1 cellular context compared by ENCODE assay signal in the genomic region with DNA sequence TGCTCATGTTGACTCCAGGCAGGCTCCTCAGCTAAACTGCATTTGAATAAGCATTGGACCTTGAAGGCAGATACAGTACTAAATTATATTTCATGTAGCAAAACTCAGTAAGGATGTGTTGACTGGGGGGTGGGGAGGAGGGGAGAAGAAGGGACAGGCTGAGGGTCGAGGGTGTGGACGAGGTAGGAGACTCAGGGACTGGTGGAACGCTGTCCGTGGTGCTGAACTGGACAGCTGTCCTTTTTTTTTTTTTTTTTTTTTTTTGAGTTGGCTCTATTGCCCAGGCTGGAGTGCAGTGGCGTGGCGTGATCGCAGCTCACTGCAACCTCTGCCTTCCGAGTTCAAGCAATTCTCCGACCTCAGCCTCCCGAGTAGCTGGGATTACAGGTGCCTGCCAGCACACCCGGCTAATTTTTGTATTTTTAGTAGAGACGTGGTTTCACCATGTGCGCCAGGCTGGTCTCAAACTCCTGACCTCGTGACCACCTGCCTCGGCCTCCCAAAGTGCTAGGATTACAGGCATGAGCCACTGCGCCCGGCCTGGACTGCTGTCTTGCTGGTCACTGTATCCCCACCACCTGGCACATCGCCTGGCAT.
TF ChIP-seq lines count a peak whose summit lies in the region.

No MANE protein-coding gene starts in this region.

TF ChIP-seq in WTC11, 78 proteins besides CTCF, POLR2A, EP300 and RAD21 (continued from another document):
- TF ChIP-seq, protein P1, sequence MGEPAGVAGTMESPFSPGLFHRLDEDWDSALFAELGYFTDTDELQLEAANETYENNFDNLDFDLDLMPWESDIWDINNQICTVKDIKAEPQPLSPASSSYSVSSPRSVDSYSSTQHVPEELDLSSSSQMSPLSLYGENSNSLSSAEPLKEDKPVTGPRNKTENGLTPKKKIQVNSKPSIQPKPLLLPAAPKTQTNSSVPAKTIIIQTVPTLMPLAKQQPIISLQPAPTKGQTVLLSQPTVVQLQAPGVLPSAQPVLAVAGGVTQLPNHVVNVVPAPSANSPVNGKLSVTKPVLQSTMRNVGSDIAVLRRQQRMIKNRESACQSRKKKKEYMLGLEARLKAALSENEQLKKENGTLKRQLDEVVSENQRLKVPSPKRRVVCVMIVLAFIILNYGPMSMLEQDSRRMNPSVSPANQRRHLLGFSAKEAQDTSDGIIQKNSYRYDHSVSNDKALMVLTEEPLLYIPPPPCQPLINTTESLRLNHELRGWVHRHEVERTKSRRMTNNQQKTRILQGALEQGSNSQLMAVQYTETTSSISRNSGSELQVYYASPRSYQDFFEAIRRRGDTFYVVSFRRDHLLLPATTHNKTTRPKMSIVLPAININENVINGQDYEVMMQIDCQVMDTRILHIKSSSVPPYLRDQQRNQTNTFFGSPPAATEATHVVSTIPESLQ (CRISPR knock-in tag; IDR thresholded peaks at IDR 0.05) = no peak
- TF ChIP-seq SP1 (CRISPR knock-in tag; conservative IDR thresholded peaks at IDR 0.05) = no peak
